ENCODE assay signal across 20 cellular contexts in the genomic region with DNA sequence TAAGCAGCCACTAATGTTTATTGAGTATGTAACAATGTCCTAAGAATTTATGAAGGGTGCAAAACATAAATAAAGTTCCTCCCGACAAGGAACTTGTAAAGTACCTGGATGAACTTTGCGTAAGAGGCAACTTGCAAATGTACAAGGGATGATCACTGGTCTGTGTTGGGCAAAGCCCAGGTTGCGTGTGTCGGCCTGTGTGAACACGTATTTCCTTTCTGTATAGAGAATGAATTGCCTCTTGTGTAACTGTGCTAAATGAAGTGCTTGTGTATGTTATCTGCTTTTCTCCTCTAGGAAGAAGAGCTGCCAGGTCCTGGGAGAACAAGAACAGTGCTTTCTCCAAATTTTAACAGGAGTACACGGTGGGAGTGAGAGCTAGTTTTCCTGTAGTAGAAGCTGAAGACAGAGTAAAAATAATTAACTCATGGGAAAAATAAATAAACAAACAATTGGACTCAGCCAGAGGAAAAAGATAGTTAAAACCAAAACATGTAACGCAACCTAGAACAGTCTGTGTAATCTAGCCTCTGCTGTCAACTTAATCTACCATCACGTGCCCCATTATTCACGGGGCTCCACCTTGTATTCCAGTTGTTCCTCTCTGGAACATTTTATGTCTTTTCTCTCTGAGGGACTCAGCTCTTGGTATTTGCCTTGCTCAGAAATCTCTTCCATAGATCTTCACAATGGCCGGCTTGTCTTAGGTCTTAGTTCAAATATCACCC.
DNase-seq lines count a peak whose midpoint lies in the region; ATAC-seq and TF ChIP-seq lines count a peak whose summit lies in the region.
"Had no signal": no experiment of that assay in that cellular context is flagged by ENCODE, and none has a peak within 500 bp of the region (broad histone marks: within the 10 kb centered on the region; RNA-seq: fewer than 3 reads in every experiment).

No MANE protein-coding gene starts in this region.

- intact Hi-C loops in Panc1 (cut with micrococcal nuclease; ENCODE audit: unreplicated experiment) (no loop called here), prostate gland (cut with DNase I) (no loop called here)

- H3K27ac ChIP-seq in Panc1 (ENCODE audit: low read length) (no peak overlapping the region), epithelial cell of prostate (peak overlapping the region; percentile 71), prostate gland (no peak overlapping the region)
- H3K27ac ChIP-seq: cardiac muscle cell, PC-9, VCaP had no signal

- 19% methylated on average over 10 of the region's 10 CpGs for WGBS in prostate gland

- no peak for DNase-seq in activated naive CD4-positive, alpha-beta T cell treated with anti-CD3 and anti-CD28 coated beads, Interleukin-2, amount 10 ng/mL, durations not matched to agents 7 days and 5 days
- DNase-seq in activated naive CD4-positive, alpha-beta T cell treated with anti-CD3 and anti-CD28 coated beads, Interleukin-2, amount 50 U/mL, for 16 hours: no peak
- DNase-seq in Panc1 (ENCODE audit: low read depth, low spot score): no peak
- DNase-seq in epithelial cell of prostate (ENCODE audit: low read depth, low spot score): peak; percentile 83
- DNase-seq in prostate gland (ENCODE audit: low spot score): peak; percentile 71
- no peak for DNase-seq in NCI-H2171 treated with DMSO at 0.1 percent for 48 hours (lab: John Stamatoyannopoulos, UW)
- no peak for DNase-seq in superior temporal gyrus (ENCODE audit: extremely low spot score)
- DNase-seq: activated CD8-positive, alpha-beta memory T cell treated with anti-CD3 and anti-CD28 coated beads, Interleukin-2, amount 10 ng/mL, durations not matched to agents 7 days and 5 days; activated naive CD4-positive, alpha-beta T cell; H9; NCI-H524 treated with DMSO at 0.1 percent for 48 hours; occipital lobe; PC-9; stimulated activated CD4-positive, alpha-beta T cell treated with anti-CD3 and anti-CD28 coated beads, Interleukin-1b, Interleukin-23, amount 100 ng/mL, for 48 hours; substantia nigra had no signal

- TF ChIP-seq POLR2A in prostate gland (IDR thresholded peaks at IDR 0.05): no peak

- H3K9me3 ChIP-seq in Panc1 (ENCODE audit: control insufficient read depth, insufficient read depth, low read depth, low read length) (0 out of 2 replicates have a peak, but pooled peaks cover 5% of the 10 kb centered on the region), prostate gland (no peaks in the 10 kb centered on the region)

- BruUV-seq in Panc1 (replicated peaks; lab: Mats Ljungman, UMichigan): no TSS peak

- no peaks in the 10 kb centered on the region for H3K4me1 ChIP-seq in Panc1 (ENCODE audit: control insufficient read depth, insufficient read depth, low read length)
- no peaks in the 10 kb centered on the region for H3K4me1 ChIP-seq in prostate gland (replicated peaks)

- ATAC-seq in Panc1 (no peak), GM18520 (IDR thresholded peaks at IDR 0.05; ENCODE audit: unreplicated experiment) (no peak)
- ATAC-seq: activated CD8-positive, alpha-beta memory T cell treated with anti-CD3 and anti-CD28 coated beads, Interleukin-2, amount 10 ng/mL, durations not matched to agents 7 days and 5 days; sciatic nerve had no signal

- no peaks in the 10 kb centered on the region for H3K36me3 ChIP-seq in Panc1 (ENCODE audit: control insufficient read depth, insufficient read depth, low read length)
- no peaks in the 10 kb centered on the region for H3K36me3 ChIP-seq in prostate gland
- H3K36me3 ChIP-seq: cardiac muscle cell had no signal

- H3K4me3 ChIP-seq in Panc1 (ENCODE audit: low read depth in 2 of 2, low read length in 2 of 2): no peak overlapping the region
- H3K4me3 ChIP-seq in prostate gland: no peak overlapping the region
- H3K4me3 ChIP-seq: cardiac muscle cell, PC-9 had no signal

- peak overlapping the region; percentile 56 for H3K27ac Mint-ChIP-seq in activated naive CD4-positive, alpha-beta T cell treated with anti-CD3 and anti-CD28 coated beads, Interleukin-2, amount 10 ng/mL, durations not matched to agents 7 days and 5 days
- H3K27ac Mint-ChIP-seq: activated CD8-positive, alpha-beta memory T cell treated with anti-CD3 and anti-CD28 coated beads, Interleukin-2, amount 10 ng/mL, durations not matched to agents 7 days and 5 days; H9; mesothelial cell of epicardium had no signal

- peaks cover 81% of the 10 kb centered on the region for H3K4me1 Mint-ChIP-seq in activated naive CD4-positive, alpha-beta T cell treated with anti-CD3 and anti-CD28 coated beads, Interleukin-2, amount 10 ng/mL, durations not matched to agents 7 days and 5 days

- no peaks in the 10 kb centered on the region for H3K27me3 Mint-ChIP-seq in activated naive CD4-positive, alpha-beta T cell treated with anti-CD3 and anti-CD28 coated beads, Interleukin-2, amount 10 ng/mL, durations not matched to agents 7 days and 5 days
- H3K27me3 Mint-ChIP-seq: activated CD8-positive, alpha-beta memory T cell treated with anti-CD3 and anti-CD28 coated beads, Interleukin-2, amount 10 ng/mL, durations not matched to agents 7 days and 5 days had no signal

- POLR2A ChIA-PET in Panc1 (lab: Charles Lee): interaction anchor here (0.7 kb wide), 1 partner anchor 27 kb away, joined by 4 read pairs; no protein-coding TSS in a partner anchor

- H3K9me3 Mint-ChIP-seq in activated naive CD4-positive, alpha-beta T cell treated with anti-CD3 and anti-CD28 coated beads, Interleukin-2, amount 10 ng/mL, durations not matched to agents 7 days and 5 days: peaks cover 10% of the 10 kb centered on the region

- no peak overlapping the region for H3K4me3 Mint-ChIP-seq in activated naive CD4-positive, alpha-beta T cell treated with anti-CD3 and anti-CD28 coated beads, Interleukin-2, amount 10 ng/mL, durations not matched to agents 7 days and 5 days
- H3K4me3 Mint-ChIP-seq: activated CD8-positive, alpha-beta memory T cell treated with anti-CD3 and anti-CD28 coated beads, Interleukin-2, amount 10 ng/mL, durations not matched to agents 7 days and 5 days; H9; mesothelial cell of epicardium had no signal

- CTCF ChIA-PET in activated naive CD4-positive, alpha-beta T cell treated with anti-CD3 and anti-CD28 coated beads, Interleukin-2, amount 10 ng/mL, durations not matched to agents 7 days and 5 days (lab: Charles Lee): interaction anchor here (0.8 to 8.4 kb wide), 10 partner anchors 11 to 989 kb away, joined by 3 to 215 read pairs (median 6); a partner anchor contains a TSS
- CTCF ChIA-PET in Panc1 (lab: Charles Lee): no interaction called here

- peak; percentile 5; the same call in 1 of the 2 replicates for TF ChIP-seq CTCF in Panc1 (IDR thresholded peaks at IDR 0.05)
- no peak for TF ChIP-seq CTCF in prostate gland (IDR thresholded peaks at IDR 0.05)

- H3K36me3 Mint-ChIP-seq in activated naive CD4-positive, alpha-beta T cell treated with anti-CD3 and anti-CD28 coated beads, Interleukin-2, amount 10 ng/mL, durations not matched to agents 7 days and 5 days: peaks cover 11% of the 10 kb centered on the region

- in situ Hi-C loops in Panc1 (cut with HindIII; ENCODE audit: low pct_unique_long_range_greater_than_20kb, low sequenced_read_pairs): no loop called here

- H3K27me3 ChIP-seq in Panc1 (ENCODE audit: control insufficient read depth, insufficient read depth, low read length): no peaks in the 10 kb centered on the region
- no peaks in the 10 kb centered on the region for H3K27me3 ChIP-seq in prostate gland (replicated peaks; ENCODE audit: insufficient read depth)
- H3K27me3 ChIP-seq: cardiac muscle cell had no signal

Comparison
In these comparisons a context has a peak if more than half of its experiments do, and no peak if none do; other contexts are left out.
1. DNase-seq: peak in epithelial cell of prostate (single experiment) and prostate gland (single experiment); none in activated naive CD4-positive, alpha-beta T cell treated with anti-CD3 and anti-CD28 coated beads, Interleukin-2, amount 10 ng/mL, durations not matched to agents 7 days and 5 days (single experiment), activated naive CD4-positive, alpha-beta T cell treated with anti-CD3 and anti-CD28 coated beads, Interleukin-2, amount 50 U/mL, for 16 hours (single experiment), Panc1 (single experiment), NCI-H2171 treated with DMSO at 0.1 percent for 48 hours (single experiment) and superior temporal gyrus (single experiment).